In the genomic region with DNA sequence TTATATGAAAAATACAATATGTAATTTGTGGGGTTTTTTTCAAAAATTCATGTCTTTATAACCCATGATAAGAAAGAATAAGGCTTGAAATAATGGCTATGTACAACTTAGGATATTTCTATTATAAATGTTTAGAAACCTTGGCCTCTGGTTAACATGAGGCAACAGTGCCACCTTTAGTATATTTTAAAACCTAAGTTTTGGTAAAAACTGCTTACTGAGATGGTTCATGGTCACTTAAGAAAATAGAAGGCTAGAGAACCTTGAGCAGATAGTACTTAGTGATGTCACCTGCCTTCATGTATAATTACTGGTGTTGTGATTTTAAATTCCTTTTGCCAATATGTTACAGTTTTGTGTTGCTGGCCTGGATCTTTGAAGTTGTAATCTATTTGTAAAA, we compare ENCODE assay signal across 15 cellular contexts.
DNase-seq lines count a peak whose midpoint lies in the region; TF ChIP-seq lines count a peak whose summit lies in the region.
"Had no signal": no experiment of that assay in that cellular context is flagged by ENCODE, and none has a peak within 500 bp of the region (broad histone marks: within the 10 kb centered on the region; RNA-seq: fewer than 3 reads in every experiment).

No MANE protein-coding gene starts in this region.

- H4K20me1 ChIP-seq in GM23248 (ENCODE audit: insufficient read depth) (no peaks in the 10 kb centered on the region), Loucy (ENCODE audit: insufficient read depth, low read length, poor library complexity, severe bottlenecking) (no peaks in the 10 kb centered on the region), neural progenitor cell (ENCODE audit: low read depth) (no peaks in the 10 kb centered on the region)

- H2AFZ ChIP-seq in GM23248 (no peak overlapping the region; the same call in 1 of the 2 replicates), Loucy (ENCODE audit: low read length) (no peak overlapping the region), neural progenitor cell (replicated peaks) (no peak overlapping the region)

- H3K4me2 ChIP-seq in GM23248 (ENCODE audit: unreplicated experiment), result no peak overlapping the region
- no peak overlapping the region for H3K4me2 ChIP-seq in Loucy (ENCODE audit: low read depth, low read length, poor library complexity, severe bottlenecking)
- no peak overlapping the region for H3K4me2 ChIP-seq in neural progenitor cell

- H3K4me3 ChIP-seq in GM23248 (no peak overlapping the region), Loucy (ENCODE audit: low read length, poor library complexity, severe bottlenecking) (no peak overlapping the region), adipocyte (ENCODE audit: low read length) (no peak overlapping the region), neural progenitor cell (no peak overlapping the region)
- H3K4me3 ChIP-seq: colonic mucosa, skin epidermis, testis had no signal

- no peak overlapping the region for H3K9ac ChIP-seq in GM23248
- H3K9ac ChIP-seq in Loucy (ENCODE audit: low read depth, low read length, poor library complexity, severe bottlenecking), result no peak overlapping the region
- H3K9ac ChIP-seq in adipocyte (ENCODE audit: low read length), result no peak overlapping the region
- H3K9ac ChIP-seq in neural progenitor cell, result no peak overlapping the region

- H3K4me1 ChIP-seq in GM23248 (ENCODE audit: insufficient read depth) (no peaks in the 10 kb centered on the region), Loucy (ENCODE audit: insufficient read depth, low read length, poor library complexity, severe bottlenecking) (peaks cover 22% of the 10 kb centered on the region), adipocyte (ENCODE audit: control insufficient read depth, insufficient read depth, low read length) (no peaks in the 10 kb centered on the region), neural progenitor cell (no peaks in the 10 kb centered on the region)
- H3K4me1 ChIP-seq: colonic mucosa, testis had no signal

- H3K36me3 Mint-ChIP-seq in neural progenitor cell, result no peaks in the 10 kb centered on the region
- H3K36me3 Mint-ChIP-seq: activated naive CD4-positive, alpha-beta T cell treated with anti-CD3 and anti-CD28 coated beads, Interleukin-2, amount 10 ng/mL, durations not matched to agents 7 days and 5 days; naive B cell had no signal

- no peaks in the 10 kb centered on the region for H3K36me3 ChIP-seq in GM23248 (ENCODE audit: low read depth)
- H3K36me3 ChIP-seq in Loucy (ENCODE audit: insufficient read depth, low read length), result no peaks in the 10 kb centered on the region
- H3K36me3 ChIP-seq in adipocyte (ENCODE audit: control insufficient read depth, insufficient read depth, low read length, severe bottlenecking), result no peaks in the 10 kb centered on the region
- H3K36me3 ChIP-seq in neural progenitor cell, result no peaks in the 10 kb centered on the region
- H3K36me3 ChIP-seq: colonic mucosa had no signal

- no peaks in the 10 kb centered on the region for H3K9me2 ChIP-seq in GM23248 (ENCODE audit: insufficient read depth)
- H3K9me2 ChIP-seq in Loucy (replicated peaks; ENCODE audit: low read depth, low read length), result no peaks in the 10 kb centered on the region

- H3K27me3 Mint-ChIP-seq in neural progenitor cell (ENCODE audit: insufficient read depth, low read depth), result peaks cover 2% of the 10 kb centered on the region

- H3K9me3 ChIP-seq in GM23248 (ENCODE audit: low read depth) (no peaks in the 10 kb centered on the region), Loucy (ENCODE audit: insufficient read depth, low read depth, low read length) (no peaks in the 10 kb centered on the region), adipocyte (ENCODE audit: control insufficient read depth, low read length) (no peaks in the 10 kb centered on the region), neural progenitor cell (ENCODE audit: low read depth) (no peaks in the 10 kb centered on the region)
- H3K9me3 ChIP-seq: colonic mucosa, testis had no signal

- H3K27ac ChIP-seq in GM23248, result no peak overlapping the region
- H3K27ac ChIP-seq in neural progenitor cell, result no peak overlapping the region
- H3K27ac ChIP-seq: colonic mucosa, skin epidermis, testis had no signal

- peak; percentile 71 for TF ChIP-seq CTCF in Loucy (conservative IDR thresholded peaks at IDR 0.05; ENCODE audit: low read length)
- peak; percentile 14 for TF ChIP-seq CTCF in neural progenitor cell (IDR thresholded peaks at IDR 0.05)

- H3K79me2 ChIP-seq in GM23248 (ENCODE audit: insufficient read depth) (no peaks in the 10 kb centered on the region), Loucy (ENCODE audit: insufficient read depth, low read length) (no peaks in the 10 kb centered on the region), neural progenitor cell (ENCODE audit: low read depth) (no peaks in the 10 kb centered on the region)

- no peaks in the 10 kb centered on the region for H3F3A ChIP-seq in GM23248 (ENCODE audit: insufficient read depth)
- peaks cover 6% of the 10 kb centered on the region; the same call in 1 of the 2 replicates for H3F3A ChIP-seq in Loucy (ENCODE audit: low read depth)
- no peaks in the 10 kb centered on the region for H3F3A ChIP-seq in neural progenitor cell (ENCODE audit: low read depth)

- peaks cover 3% of the 10 kb centered on the region for H3K4me1 Mint-ChIP-seq in neural progenitor cell

- peak; percentile 16 for DNase-seq in GM23248
- peak; percentile 26 for DNase-seq in adipocyte (ENCODE audit: low read depth)
- DNase-seq in neural progenitor cell (ENCODE audit: low spot score), result no peak
- no peak for DNase-seq in NCI-H1105 treated with DMSO at 0.1 percent for 48 hours (lab: John Stamatoyannopoulos, UW)
- DNase-seq in HPDE6-E6E7 (ENCODE audit: extremely low spot score), result no peak
- no peak for DNase-seq in ureter (ENCODE audit: low spot score)
- DNase-seq: activated CD8-positive, alpha-beta memory T cell treated with anti-CD3 and anti-CD28 coated beads for 24 hours; activated naive CD4-positive, alpha-beta T cell treated with anti-CD3 and anti-CD28 coated beads, Interleukin-2, amount 10 ng/mL, durations not matched to agents 7 days and 5 days; colonic mucosa; naive B cell; NCI-H526; testis had no signal

- H3K27ac Mint-ChIP-seq in neural progenitor cell, result no peak overlapping the region
- H3K27ac Mint-ChIP-seq: activated naive CD4-positive, alpha-beta T cell treated with anti-CD3 and anti-CD28 coated beads, Interleukin-2, amount 10 ng/mL, durations not matched to agents 7 days and 5 days; naive B cell; T-helper 1 cell treated with Interleukin-12 subunit alpha and Interleukin-12 subunit beta and Interleukin-4 antibody, amounts not matched to agents 30 μg/mL and 1 μg/mL, for 36 hours had no signal

- no peak overlapping the region for H3K4me3 Mint-ChIP-seq in neural progenitor cell
- H3K4me3 Mint-ChIP-seq: activated naive CD4-positive, alpha-beta T cell treated with anti-CD3 and anti-CD28 coated beads, Interleukin-2, amount 10 ng/mL, durations not matched to agents 7 days and 5 days; naive B cell; T-helper 1 cell treated with Interleukin-12 subunit alpha and Interleukin-12 subunit beta and Interleukin-4 antibody, amounts not matched to agents 30 μg/mL and 1 μg/mL, for 36 hours had no signal

- in situ Hi-C loops in GM23248 (cut with MboI), result no loop called here

- H3K9me3 Mint-ChIP-seq in neural progenitor cell, result no peaks in the 10 kb centered on the region
- H3K9me3 Mint-ChIP-seq: activated naive CD4-positive, alpha-beta T cell treated with anti-CD3 and anti-CD28 coated beads, Interleukin-2, amount 10 ng/mL, durations not matched to agents 7 days and 5 days; T-helper 1 cell treated with Interleukin-12 subunit alpha and Interleukin-12 subunit beta and Interleukin-4 antibody, amounts not matched to agents 30 μg/mL and 1 μg/mL, for 36 hours had no signal

- H3K27me3 ChIP-seq in GM23248 (replicated peaks; ENCODE audit: insufficient read depth), result no peaks in the 10 kb centered on the region
- H3K27me3 ChIP-seq in Loucy (ENCODE audit: insufficient read depth, low read length, poor library complexity, severe bottlenecking), result no peaks in the 10 kb centered on the region
- H3K27me3 ChIP-seq in adipocyte (replicated peaks; ENCODE audit: control insufficient read depth, insufficient read depth, low read length), result no peaks in the 10 kb centered on the region
- H3K27me3 ChIP-seq in neural progenitor cell, result no peaks in the 10 kb centered on the region
- H3K27me3 ChIP-seq: colonic mucosa, testis had no signal

Comparison
In these comparisons a context has a peak if more than half of its experiments do, and no peak if none do; other contexts are left out.
1. DNase-seq: peak in GM23248 (single experiment) and adipocyte (single experiment); none in neural progenitor cell (single experiment), NCI-H1105 treated with DMSO at 0.1 percent for 48 hours (single experiment), HPDE6-E6E7 (single experiment) and ureter (single experiment).